8 cellular contexts compared by ENCODE assay signal in genomic region chr11:206516-207212, GRCh38. TPM values are rescaled to one million over a fixed set of nuclear protein-coding genes. Genes with fewer than 3 reads are reported as not detected.
A peak's percentile ranks its signal among the peaks of the same experiment; 100 is the strongest.
DNase-seq lines count a peak whose midpoint lies in the region; ATAC-seq and TF ChIP-seq lines count a peak whose summit lies in the region.

No MANE protein-coding gene starts in this region.

- H3K4me3 ChIP-seq in ascending aorta: peak overlapping the region; percentile 88 to 99

- peak overlapping the region; percentile 91 to 100 (median 98) for H3K27ac Mint-ChIP-seq in immature natural killer cell
- peak overlapping the region; percentile 97 to 98 for H3K27ac Mint-ChIP-seq in stimulated activated naive CD8-positive, alpha-beta T cell treated with anti-CD3 and anti-CD28 coated beads, Interleukin-15, amount 100 ng/mL, for 72 hours

- H3K9me3 ChIP-seq in KOPT-K1 (ENCODE audit: insufficient read depth, low read length, poor library complexity, severe bottlenecking): no peaks in the 10 kb centered on the region
- H3K9me3 ChIP-seq in ascending aorta: no peaks in the 10 kb centered on the region

- TF ChIP-seq CTCF in ascending aorta (IDR thresholded peaks at IDR 0.05): no peak

- peaks cover 3 to 16% (median 3%) of the 10 kb centered on the region in 3 donors for H3K36me3 Mint-ChIP-seq in immature natural killer cell

- no peaks in the 10 kb centered on the region for H3K27me3 ChIP-seq in ascending aorta

- H3K4me3 Mint-ChIP-seq in immature natural killer cell: peak overlapping the region; percentile 93 to 99 (median 97)
- H3K4me3 Mint-ChIP-seq in stimulated activated naive CD8-positive, alpha-beta T cell treated with anti-CD3 and anti-CD28 coated beads, Interleukin-15, amount 100 ng/mL, for 72 hours: peak overlapping the region; percentile 91 to 94

- H3K36me3 ChIP-seq in KOPT-K1 (ENCODE audit: insufficient read depth, low read length) (peaks cover 53% of the 10 kb centered on the region), ascending aorta (peaks cover 29 to 55% of the 10 kb centered on the region in 2 donors)

- H3K27me3 Mint-ChIP-seq in immature natural killer cell (ENCODE audit: low read depth in 3 of 3): peaks cover 17 to 28% (median 21%) of the 10 kb centered on the region in 3 donors
- no peaks in the 10 kb centered on the region for H3K27me3 Mint-ChIP-seq in stimulated activated naive CD8-positive, alpha-beta T cell treated with anti-CD3 and anti-CD28 coated beads, Interleukin-15, amount 100 ng/mL, for 72 hours

- intact Hi-C loops in ascending aorta (cut with DNase I): loop anchor here (1.0 to 5.0 kb wide), 5 partner anchors 30 to 300 kb away; partner anchors contain the start of genes IFITM2, PSMD13, PTDSS2 and SIRT3

- H3K9me3 Mint-ChIP-seq in immature natural killer cell: no peaks in the 10 kb centered on the region
- H3K9me3 Mint-ChIP-seq in stimulated activated naive CD8-positive, alpha-beta T cell treated with anti-CD3 and anti-CD28 coated beads, Interleukin-15, amount 100 ng/mL, for 72 hours: no peaks in the 10 kb centered on the region

- peaks cover 47 to 61% of the 10 kb centered on the region in 2 donors for H3K4me1 Mint-ChIP-seq in immature natural killer cell
- peaks cover 78% of the 10 kb centered on the region for H3K4me1 Mint-ChIP-seq in stimulated activated naive CD8-positive, alpha-beta T cell treated with anti-CD3 and anti-CD28 coated beads, Interleukin-15, amount 100 ng/mL, for 72 hours

- H3K27ac ChIP-seq in KOPT-K1 (ENCODE audit: low read depth, low read length, poor library complexity, severe bottlenecking) (peak overlapping the region; percentile 97), ascending aorta (peak overlapping the region; percentile 99)

- H3K4me1 ChIP-seq in ascending aorta: peaks cover 17 to 47% of the 10 kb centered on the region in 2 donors

- no peak for ATAC-seq in stimulated activated naive CD8-positive, alpha-beta T cell treated with anti-CD3 and anti-CD28 coated beads, Interleukin-15, amount 100 ng/mL, for 72 hours

- DNase-seq in stimulated activated CD4-positive, alpha-beta T cell treated with anti-CD3 and anti-CD28 coated beads, Interleukin-15, amount 100 ng/mL, for 24 hours: peak; percentile 38
- DNase-seq in stimulated activated CD4-positive, alpha-beta T cell treated with anti-CD3 and anti-CD28 coated beads, Interleukin-4, amount 100 ng/mL, for 24 hours: no peak
- DNase-seq in ascending aorta (ENCODE audit: low spot score in 2 of 2) (peak in 1 of 2 donors; percentile 70), immature natural killer cell (no peak), NCI-H446 (lab: John Stamatoyannopoulos, UW) (no peak), NCI-H510A (lab: John Stamatoyannopoulos, UW) (no peak)
- peak in 1 of 2 donors; percentile 32 for DNase-seq in stimulated activated naive CD8-positive, alpha-beta T cell treated with anti-CD3 and anti-CD28 coated beads, Interleukin-15, amount 100 ng/mL, for 72 hours

RNA-seq across cellular contexts. Expression of gene BET1L, which starts 0.5 kb away (rescaled TPM):
- total RNA-seq in ascending aorta: 42.3 TPM
- 10 to 100 TPM; 12.1 to 39.5 (median 24.6) TPM for polyA plus RNA-seq in immature natural killer cell

RNA-seq across cellular contexts. Expression of gene RIC8A, which starts 0.8 kb away (rescaled TPM):
- 102 TPM for total RNA-seq in ascending aorta
- polyA plus RNA-seq in immature natural killer cell: 100 to 1,000 TPM in 2 of 3 donors, 10 to 100 TPM in 1; 91.0 to 132 (median 106) TPM

RNA-seq across cellular contexts. Expression of gene SCGB1C1, which starts 13.8 kb away (rescaled TPM):
- not detected for total RNA-seq in ascending aorta
- polyA plus RNA-seq in immature natural killer cell: not detected

RNA-seq across cellular contexts. Expression of gene SIRT3, which starts 29.5 kb away (rescaled TPM):
- 69.9 TPM for total RNA-seq in ascending aorta
- 10 to 100 TPM in 1 of 3 donors, 1 to 10 TPM in 2; 6.7 to 11.1 (median 7.4) TPM for polyA plus RNA-seq in immature natural killer cell

RNA-seq across cellular contexts. Expression of gene PSMD13, which starts 30.1 kb away (rescaled TPM):
- total RNA-seq in ascending aorta: 50.2 TPM
- 100 to 1,000 TPM; 257 to 353 (median 345) TPM for polyA plus RNA-seq in immature natural killer cell
